Comparison of ENCODE assay signal across 8 cellular contexts in genomic region chr9:135343733-135344522, GRCh38.
DNase-seq lines count a peak whose midpoint lies in the region; ATAC-seq and TF ChIP-seq lines count a peak whose summit lies in the region.

No MANE protein-coding gene starts in this region.

- H3K27me3 ChIP-seq in body of pancreas: no peaks in the 10 kb centered on the region

- H3K9me3 ChIP-seq in body of pancreas: no peaks in the 10 kb centered on the region

- no peaks in the 10 kb centered on the region for H3K36me3 ChIP-seq in body of pancreas (replicated peaks in 1 of 2; ENCODE audit: insufficient read depth in 1 of 2, low read depth in 2 of 2)

- TF ChIP-seq POLR2A in body of pancreas (IDR thresholded peaks at IDR 0.05): no peak

- ATAC-seq in body of pancreas: peak; percentile 72
- no peak for ATAC-seq in HG02938 (IDR thresholded peaks at IDR 0.05; ENCODE audit: unreplicated experiment)
- ATAC-seq in HG02610 (IDR thresholded peaks at IDR 0.05; ENCODE audit: unreplicated experiment): no peak

- intact Hi-C loops in body of pancreas (cut with DNase I): loop anchor here (5.0 kb wide), 1 partner anchor 262 kb away; no protein-coding TSS in a partner anchor

- H3K4me3 ChIP-seq in body of pancreas: no peak overlapping the region

- no peak overlapping the region for H3K27ac ChIP-seq in body of pancreas

- peaks cover 8% of the 10 kb centered on the region for H3K4me1 ChIP-seq in body of pancreas

- TF ChIP-seq CTCF in body of pancreas (IDR thresholded peaks at IDR 0.05): peak; percentile 85 to 94 (median 91)

- WGBS in body of pancreas, 2 donors: 15 to 20% methylated on average over 11 to 27 of the region's 27 CpGs

- DNase-seq in D341Med (ENCODE audit: low spot score) (peak; percentile 91), KG1 (lab: John Stamatoyannopoulos, UW) (peak; percentile 1), T-helper 1 cell (peak in 3 of 5 donors; percentile 14 to 27 (median 25)), body of pancreas (peak; percentile 59 to 81 (median 75)), kidney glomerular epithelial cell (lab: John Stamatoyannopoulos, UW) (peak; percentile 0)
- DNase-seq in stimulated activated CD4-positive, alpha-beta T cell treated with anti-CD3 and anti-CD28 coated beads, TNF-alpha, amount 100 ng/mL, for 48 hours (ENCODE audit: low read depth in 3 of 3): peak; percentile 9 to 44 (median 31)

Comparison
In these comparisons a context has a peak if more than half of its experiments do, and no peak if none do; other contexts are left out.
1. DNase-seq: peak in every context shown above with its lines; median percentile 91 in D341Med; 75 in body of pancreas; 31 in stimulated activated CD4-positive, alpha-beta T cell treated with anti-CD3 and anti-CD28 coated beads, TNF-alpha, amount 100 ng/mL, for 48 hours; 25 in T-helper 1 cell; 1 in KG1; 0 in kidney glomerular epithelial cell.